Comparison of ENCODE assay signal across 8 cellular contexts in the genomic region with DNA sequence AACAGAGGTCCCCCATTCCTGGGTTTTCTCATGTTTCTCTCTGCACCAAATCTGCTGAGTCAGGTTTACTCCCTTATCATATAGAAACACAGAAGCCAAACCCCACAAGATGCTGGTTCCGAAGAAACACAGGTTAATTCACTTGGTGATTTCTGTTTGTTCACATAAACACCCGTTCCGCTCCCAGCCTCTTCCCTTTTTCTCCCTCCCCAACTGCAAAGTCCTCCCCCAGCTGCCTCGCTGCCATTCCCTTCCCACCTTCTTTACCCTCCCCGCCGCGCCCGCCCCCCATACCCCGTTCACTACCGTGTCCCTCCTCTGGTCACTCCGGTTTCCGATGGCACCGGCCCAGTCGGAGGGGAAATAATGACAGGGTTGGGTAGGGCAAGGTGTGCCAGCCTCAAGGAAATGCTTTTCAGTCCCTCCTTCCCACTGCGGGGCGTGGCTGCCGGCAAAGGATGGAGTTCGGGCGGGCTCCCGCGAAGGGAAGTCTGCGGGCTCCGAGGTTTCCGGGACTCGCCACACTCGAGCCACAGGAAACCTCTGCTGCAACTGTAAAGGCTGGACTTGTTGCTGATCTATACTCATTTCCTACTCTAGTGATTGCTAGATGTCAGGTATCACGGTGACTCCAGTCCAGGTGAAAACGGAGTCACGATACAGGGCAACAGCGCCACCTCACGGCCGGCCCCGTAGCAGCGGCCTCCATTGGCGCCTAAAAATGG. TPM values are rescaled to one million over a fixed set of nuclear protein-coding genes. Genes with fewer than 3 reads are reported as not detected.
DNase-seq lines count a peak whose midpoint lies in the region; ATAC-seq and TF ChIP-seq lines count a peak whose summit lies in the region.

TSS of gene STYK1 (minus strand) at position 393 of the 725 bp plus-strand sequence. CDS start 39,434 bp downstream, outside the sequence.

- WGBS in endodermal cell (ENCODE audit: insufficient coverage in 1 of 2, insufficient read length in 1 of 2), 2 experiments, result 0 to 3% methylated on average over 7 to 35 of the region's 35 CpGs

- no peak within 1 kb of the TSS for H3K27ac Mint-ChIP-seq in endodermal cell

- no peaks in the 10 kb centered on the region for H3K4me1 ChIP-seq in endodermal cell (ENCODE audit: control insufficient read depth, insufficient read depth, low read length)

- no peaks in the 10 kb centered on the region for H3K36me3 ChIP-seq in endodermal cell (ENCODE audit: control insufficient read depth, insufficient read depth, low read length)

- no peaks in the 10 kb centered on the region for H3K9me3 Mint-ChIP-seq in endodermal cell

- ATAC-seq in HG03097 (IDR thresholded peaks at IDR 0.05; ENCODE audit: low FRiP score, unreplicated experiment), result peak; percentile 64
- no peak for ATAC-seq in GM18858 (IDR thresholded peaks at IDR 0.05; ENCODE audit: unreplicated experiment)

- DNase-seq in GM10266 (ENCODE audit: extremely low spot score) (peak; percentile 62), NCI-H526 (lab: John Stamatoyannopoulos, UW) (peak; percentile 90 to 92), endodermal cell (peak; percentile 98), midbrain (lab: John Stamatoyannopoulos, UW) (peak; percentile 1)
- peak; percentile 89 for DNase-seq in activated CD8-positive, alpha-beta memory T cell treated with anti-CD3 and anti-CD28 coated beads for 24 hours
- DNase-seq in stimulated activated CD8-positive, alpha-beta memory T cell treated with anti-CD3 and anti-CD28 coated beads, Interleukin-15, amount 100 ng/mL, for 24 hours (ENCODE audit: low read depth), result peak; percentile 52

- peak; percentile 90 for TF ChIP-seq CTCF in GM10266 (IDR thresholded peaks at IDR 0.05; ENCODE audit: control insufficient read depth, insufficient read depth, low read depth, missing control alignments)
- peak; percentile 100 for TF ChIP-seq CTCF in endodermal cell (conservative IDR thresholded peaks at IDR 0.05)

- H3K27ac ChIP-seq in endodermal cell (ENCODE audit: low read depth, low read length), result no peak within 1 kb of the TSS

- H3K36me3 Mint-ChIP-seq in endodermal cell (ENCODE audit: low read depth), result no peaks in the 10 kb centered on the region

- peaks cover 4% of the 10 kb centered on the region for H3K27me3 ChIP-seq in endodermal cell (ENCODE audit: control insufficient read depth, insufficient read depth, low read length, poor library complexity, severe bottlenecking)

- peak within 1 kb of the TSS; percentile 68 for H3K4me3 Mint-ChIP-seq in endodermal cell

- H3K9ac ChIP-seq in endodermal cell (ENCODE audit: extremely low read depth, low read length, poor library complexity, severe bottlenecking), result no peak within 1 kb of the TSS

- peaks cover 6% of the 10 kb centered on the region for H3K27me3 Mint-ChIP-seq in endodermal cell (ENCODE audit: insufficient read depth)

- H3K9me3 ChIP-seq in endodermal cell (ENCODE audit: control insufficient read depth, low read length), result no peaks in the 10 kb centered on the region

- peak within 1 kb of the TSS; percentile 81 for H3K4me3 ChIP-seq in endodermal cell (ENCODE audit: low read length)

- H3K4me1 Mint-ChIP-seq in endodermal cell, result no peaks in the 10 kb centered on the region

RNA-seq across cellular contexts. Expression of gene STYK1, which starts in this region (rescaled TPM):
- total RNA-seq in endodermal cell, result 1 to 10 TPM; 3.3 to 4.5 TPM
- polyA plus RNA-seq in endodermal cell (2013, experiment 1 of 2), result 0.25 TPM
- polyA plus RNA-seq in endodermal cell (2013, experiment 2 of 2), result 0.75 TPM

Comparison
In these comparisons a context has a peak if more than half of its experiments do, and no peak if none do; other contexts are left out.
1. DNase-seq: peak in every context shown above with its lines; median percentile 98 in endodermal cell; 91 in NCI-H526; 89 in activated CD8-positive, alpha-beta memory T cell treated with anti-CD3 and anti-CD28 coated beads for 24 hours; 62 in GM10266; 52 in stimulated activated CD8-positive, alpha-beta memory T cell treated with anti-CD3 and anti-CD28 coated beads, Interleukin-15, amount 100 ng/mL, for 24 hours; 1 in midbrain.